Comparison of ENCODE assay signal across 1 cellular context in the genomic region with DNA sequence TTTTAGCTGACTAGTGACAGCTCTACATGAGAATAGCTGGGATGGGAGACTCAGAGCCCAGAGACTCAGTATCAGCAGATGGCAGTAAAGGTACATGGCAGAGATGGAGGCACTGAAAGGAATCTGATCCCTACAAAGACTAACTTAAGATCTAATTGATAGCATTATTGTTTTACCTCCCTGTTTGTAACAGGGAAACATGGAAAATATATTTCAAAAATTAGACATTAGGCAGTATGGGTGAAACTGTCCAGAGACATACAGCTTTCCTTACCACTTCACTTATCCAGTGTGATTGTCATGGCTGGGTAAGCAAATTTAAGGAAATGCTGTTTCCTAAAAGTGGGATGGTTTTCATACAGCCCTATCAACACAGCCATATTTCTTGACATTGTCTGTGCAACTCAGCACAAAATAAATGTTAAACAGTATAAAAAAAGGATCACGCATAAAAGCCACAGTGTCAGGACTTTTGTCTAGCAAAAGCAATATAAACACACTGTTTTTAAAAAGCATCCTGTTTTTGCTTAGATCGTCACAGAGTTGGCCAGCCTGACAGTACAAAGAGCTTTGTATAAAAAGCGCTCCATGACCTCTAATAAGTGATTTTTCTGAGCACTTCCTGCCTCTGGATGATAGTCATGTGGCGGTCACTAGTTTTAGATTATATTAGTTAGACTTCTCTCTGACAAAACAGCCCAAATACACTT.
A peak's percentile ranks its signal among the peaks of the same experiment; 100 is the strongest.
TF ChIP-seq lines count a peak whose summit lies in the region.

No MANE protein-coding gene starts in this region.

TF ChIP-seq in HepG2, 621 proteins besides CTCF, POLR2A, EP300 and RAD21 (continued from another document and continues in another):
- TF ChIP-seq KLF16 (CRISPR knock-in tag; IDR thresholded peaks at IDR 0.05) = 0 out of 4 replicates have a peak, but pooled peaks of 1 of the 2 experiments have one; percentile 21
- TF ChIP-seq ZNF563 (CRISPR knock-in tag; IDR thresholded peaks at IDR 0.05) = no peak
- TF ChIP-seq ZNF775 (CRISPR knock-in tag; IDR thresholded peaks at IDR 0.05; ENCODE audit: borderline replicate concordance) = no peak
- TF ChIP-seq ERF (CRISPR knock-in tag; IDR thresholded peaks at IDR 0.05) = 0 out of 2 replicates have a peak, but pooled peaks have one; percentile 31
- TF ChIP-seq ZNF678 (CRISPR knock-in tag; IDR thresholded peaks at IDR 0.05) = no peak
- TF ChIP-seq ELF3 (CRISPR knock-in tag; IDR thresholded peaks at IDR 0.05) = 0 out of 2 replicates have a peak, but pooled peaks have one; percentile 37
- TF ChIP-seq DPF2 (CRISPR knock-in tag; IDR thresholded peaks at IDR 0.05; ENCODE audit: borderline replicate concordance, low read depth) = no peak
- no peak for TF ChIP-seq PAWR (CRISPR knock-in tag; IDR thresholded peaks at IDR 0.05; ENCODE audit: borderline replicate concordance)
- no peak for TF ChIP-seq ZFAT (CRISPR knock-in tag; conservative IDR thresholded peaks at IDR 0.05)
- TF ChIP-seq RELA (CRISPR knock-in tag; IDR thresholded peaks at IDR 0.05) = no peak
- TF ChIP-seq MLLT10 (CRISPR knock-in tag; IDR thresholded peaks at IDR 0.05) = no peak
- TF ChIP-seq ZNF24 (IDR thresholded peaks at IDR 0.05) = peak; percentile 40; the same call in 1 of the 2 replicates
- no peak for TF ChIP-seq ZNF782 (CRISPR knock-in tag; IDR thresholded peaks at IDR 0.05; ENCODE audit: borderline replicate concordance)
- TF ChIP-seq DR1 (CRISPR knock-in tag; IDR thresholded peaks at IDR 0.05) = no peak
- TF ChIP-seq CC2D1A (CRISPR knock-in tag; IDR thresholded peaks at IDR 0.05) = no peak
- 0 out of 2 replicates have a peak, but pooled peaks have one; percentile 17 for TF ChIP-seq THAP11 (CRISPR knock-in tag; IDR thresholded peaks at IDR 0.05)
- TF ChIP-seq HNRNPUL1 (IDR thresholded peaks at IDR 0.05; ENCODE audit: low read depth, low read length) = no peak
- TF ChIP-seq ZNF510 (CRISPR knock-in tag; IDR thresholded peaks at IDR 0.05; ENCODE audit: low read depth) = no peak
- no peak for TF ChIP-seq ZNF432 (CRISPR knock-in tag; IDR thresholded peaks at IDR 0.05; ENCODE audit: borderline replicate concordance)
- 0 out of 2 replicates have a peak, but pooled peaks have one; percentile 20 for TF ChIP-seq GATAD2A (CRISPR knock-in tag; IDR thresholded peaks at IDR 0.05)
- no peak for TF ChIP-seq ZBTB42 (CRISPR knock-in tag; IDR thresholded peaks at IDR 0.05)
- TF ChIP-seq, protein P1, sequence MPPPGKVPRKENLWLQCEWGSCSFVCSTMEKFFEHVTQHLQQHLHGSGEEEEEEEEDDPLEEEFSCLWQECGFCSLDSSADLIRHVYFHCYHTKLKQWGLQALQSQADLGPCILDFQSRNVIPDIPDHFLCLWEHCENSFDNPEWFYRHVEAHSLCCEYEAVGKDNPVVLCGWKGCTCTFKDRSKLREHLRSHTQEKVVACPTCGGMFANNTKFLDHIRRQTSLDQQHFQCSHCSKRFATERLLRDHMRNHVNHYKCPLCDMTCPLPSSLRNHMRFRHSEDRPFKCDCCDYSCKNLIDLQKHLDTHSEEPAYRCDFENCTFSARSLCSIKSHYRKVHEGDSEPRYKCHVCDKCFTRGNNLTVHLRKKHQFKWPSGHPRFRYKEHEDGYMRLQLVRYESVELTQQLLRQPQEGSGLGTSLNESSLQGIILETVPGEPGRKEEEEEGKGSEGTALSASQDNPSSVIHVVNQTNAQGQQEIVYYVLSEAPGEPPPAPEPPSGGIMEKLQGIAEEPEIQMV (CRISPR knock-in tag; IDR thresholded peaks at IDR 0.05; ENCODE audit: low read depth) = no peak
- TF ChIP-seq TBX2 (CRISPR knock-in tag; IDR thresholded peaks at IDR 0.05; ENCODE audit: borderline replicate concordance) = no peak
- no peak for TF ChIP-seq NR2C2 (CRISPR knock-in tag; IDR thresholded peaks at IDR 0.05; ENCODE audit: borderline replicate concordance)
- TF ChIP-seq ZNF547 (CRISPR knock-in tag; IDR thresholded peaks at IDR 0.05) = no peak
- TF ChIP-seq MTF2 (CRISPR knock-in tag; IDR thresholded peaks at IDR 0.05; ENCODE audit: borderline replicate concordance) = no peak
- TF ChIP-seq ZBTB21 (CRISPR knock-in tag; IDR thresholded peaks at IDR 0.05) = no peak
- no peak for TF ChIP-seq BHLHE40 (IDR thresholded peaks at IDR 0.05; ENCODE audit: low read length)
- TF ChIP-seq, protein P2, sequence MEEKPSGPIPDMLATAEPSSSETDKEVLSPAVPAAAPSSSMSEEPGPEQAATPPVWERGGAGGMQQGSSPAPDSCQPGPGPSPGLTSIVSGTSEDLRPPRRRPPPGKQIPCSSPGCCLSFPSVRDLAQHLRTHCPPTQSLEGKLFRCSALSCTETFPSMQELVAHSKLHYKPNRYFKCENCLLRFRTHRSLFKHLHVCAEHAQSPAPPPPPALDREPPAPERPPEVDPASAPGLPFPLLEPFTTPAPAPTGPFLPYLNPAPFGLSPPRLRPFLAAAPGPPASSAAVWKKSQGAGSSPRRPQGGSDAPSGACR (CRISPR knock-in tag; IDR thresholded peaks at IDR 0.05) = no peak
- TF ChIP-seq MEIS2 (CRISPR knock-in tag; IDR thresholded peaks at IDR 0.05) = no peak
- TF ChIP-seq, protein P3, sequence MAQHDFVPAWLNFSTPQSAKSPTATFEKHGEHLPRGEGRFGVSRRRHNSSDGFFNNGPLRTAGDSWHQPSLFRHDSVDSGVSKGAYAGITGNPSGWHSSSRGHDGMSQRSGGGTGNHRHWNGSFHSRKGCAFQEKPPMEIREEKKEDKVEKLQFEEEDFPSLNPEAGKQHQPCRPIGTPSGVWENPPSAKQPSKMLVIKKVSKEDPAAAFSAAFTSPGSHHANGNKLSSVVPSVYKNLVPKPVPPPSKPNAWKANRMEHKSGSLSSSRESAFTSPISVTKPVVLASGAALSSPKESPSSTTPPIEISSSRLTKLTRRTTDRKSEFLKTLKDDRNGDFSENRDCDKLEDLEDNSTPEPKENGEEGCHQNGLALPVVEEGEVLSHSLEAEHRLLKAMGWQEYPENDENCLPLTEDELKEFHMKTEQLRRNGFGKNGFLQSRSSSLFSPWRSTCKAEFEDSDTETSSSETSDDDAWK (CRISPR knock-in tag; IDR thresholded peaks at IDR 0.05) = no peak
- no peak for TF ChIP-seq U2AF2 (IDR thresholded peaks at IDR 0.05; ENCODE audit: low read depth, low read length)
- TF ChIP-seq ZNF468 (CRISPR knock-in tag; IDR thresholded peaks at IDR 0.05) = no peak
- no peak for TF ChIP-seq SATB2 (CRISPR knock-in tag; IDR thresholded peaks at IDR 0.05)
- TF ChIP-seq ZNF496 (CRISPR knock-in tag; IDR thresholded peaks at IDR 0.05; ENCODE audit: insufficient replicate concordance) = no peak
- no peak for TF ChIP-seq NR2F1 (CRISPR knock-in tag; IDR thresholded peaks at IDR 0.05)
- no peak for TF ChIP-seq MAF1 (CRISPR knock-in tag; IDR thresholded peaks at IDR 0.05; ENCODE audit: borderline replicate concordance)
- no peak for TF ChIP-seq SNRNP70 (IDR thresholded peaks at IDR 0.05; ENCODE audit: low read depth, low read length)
- TF ChIP-seq NCOA5 (CRISPR knock-in tag; IDR thresholded peaks at IDR 0.05) = no peak
- TF ChIP-seq MED8 (CRISPR knock-in tag; IDR thresholded peaks at IDR 0.05; ENCODE audit: insufficient replicate concordance) = no peak
- 0 out of 2 replicates have a peak, but pooled peaks have one; percentile 26 for TF ChIP-seq IRF2 (CRISPR knock-in tag; IDR thresholded peaks at IDR 0.05)
- no peak for TF ChIP-seq XBP1 (CRISPR knock-in tag; IDR thresholded peaks at IDR 0.05)
- TF ChIP-seq SRSF1 (optimal IDR thresholded peaks at IDR 0.05; ENCODE audit: low read depth, low read length) = no peak
- TF ChIP-seq, protein P4, sequence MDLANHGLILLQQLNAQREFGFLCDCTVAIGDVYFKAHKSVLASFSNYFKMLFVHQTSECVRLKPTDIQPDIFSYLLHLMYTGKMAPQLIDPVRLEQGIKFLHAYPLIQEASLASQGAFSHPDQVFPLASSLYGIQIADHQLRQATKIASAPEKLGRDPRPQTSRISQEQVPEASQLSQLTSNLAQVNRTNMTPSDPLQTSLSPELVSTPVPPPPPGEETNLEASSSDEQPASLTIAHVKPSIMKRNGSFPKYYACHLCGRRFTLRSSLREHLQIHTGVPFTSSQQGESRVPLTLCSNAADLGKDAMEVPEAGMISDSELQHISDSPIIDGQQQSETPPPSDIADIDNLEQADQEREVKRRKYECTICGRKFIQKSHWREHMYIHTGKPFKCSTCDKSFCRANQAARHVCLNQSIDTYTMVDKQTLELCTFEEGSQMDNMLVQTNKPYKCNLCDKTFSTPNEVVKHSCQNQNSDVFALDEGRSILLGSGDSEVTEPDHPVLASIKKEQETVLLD (CRISPR knock-in tag; IDR thresholded peaks at IDR 0.05; ENCODE audit: low read depth) = no peak
- TF ChIP-seq TEAD3 (CRISPR knock-in tag; optimal IDR thresholded peaks at IDR 0.05; ENCODE audit: borderline replicate concordance) = peak; percentile 43
- no peak for TF ChIP-seq LCORL (IDR thresholded peaks at IDR 0.05)
- no peak for TF ChIP-seq LCORL (CRISPR knock-in tag; IDR thresholded peaks at IDR 0.05)
- TF ChIP-seq, protein P5, sequence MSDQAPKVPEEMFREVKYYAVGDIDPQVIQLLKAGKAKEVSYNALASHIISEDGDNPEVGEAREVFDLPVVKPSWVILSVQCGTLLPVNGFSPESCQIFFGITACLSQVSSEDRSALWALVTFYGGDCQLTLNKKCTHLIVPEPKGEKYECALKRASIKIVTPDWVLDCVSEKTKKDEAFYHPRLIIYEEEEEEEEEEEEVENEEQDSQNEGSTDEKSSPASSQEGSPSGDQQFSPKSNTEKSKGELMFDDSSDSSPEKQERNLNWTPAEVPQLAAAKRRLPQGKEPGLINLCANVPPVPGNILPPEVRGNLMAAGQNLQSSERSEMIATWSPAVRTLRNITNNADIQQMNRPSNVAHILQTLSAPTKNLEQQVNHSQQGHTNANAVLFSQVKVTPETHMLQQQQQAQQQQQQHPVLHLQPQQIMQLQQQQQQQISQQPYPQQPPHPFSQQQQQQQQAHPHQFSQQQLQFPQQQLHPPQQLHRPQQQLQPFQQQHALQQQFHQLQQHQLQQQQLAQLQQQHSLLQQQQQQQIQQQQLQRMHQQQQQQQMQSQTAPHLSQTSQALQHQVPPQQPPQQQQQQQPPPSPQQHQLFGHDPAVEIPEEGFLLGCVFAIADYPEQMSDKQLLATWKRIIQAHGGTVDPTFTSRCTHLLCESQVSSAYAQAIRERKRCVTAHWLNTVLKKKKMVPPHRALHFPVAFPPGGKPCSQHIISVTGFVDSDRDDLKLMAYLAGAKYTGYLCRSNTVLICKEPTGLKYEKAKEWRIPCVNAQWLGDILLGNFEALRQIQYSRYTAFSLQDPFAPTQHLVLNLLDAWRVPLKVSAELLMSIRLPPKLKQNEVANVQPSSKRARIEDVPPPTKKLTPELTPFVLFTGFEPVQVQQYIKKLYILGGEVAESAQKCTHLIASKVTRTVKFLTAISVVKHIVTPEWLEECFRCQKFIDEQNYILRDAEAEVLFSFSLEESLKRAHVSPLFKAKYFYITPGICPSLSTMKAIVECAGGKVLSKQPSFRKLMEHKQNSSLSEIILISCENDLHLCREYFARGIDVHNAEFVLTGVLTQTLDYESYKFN (CRISPR knock-in tag; conservative IDR thresholded peaks at IDR 0.05) = no peak
- TF ChIP-seq CHD2 (IDR thresholded peaks at IDR 0.05; ENCODE audit: low read depth, low read length) = no peak
- TF ChIP-seq ZNF747 (CRISPR knock-in tag; IDR thresholded peaks at IDR 0.05; ENCODE audit: borderline replicate concordance) = no peak
- TF ChIP-seq KDM5B (CRISPR knock-in tag; IDR thresholded peaks at IDR 0.05; ENCODE audit: borderline replicate concordance) = no peak
- TF ChIP-seq SMC3 (IDR thresholded peaks at IDR 0.05; ENCODE audit: low read length) = peak; percentile 99
